In genomic region chr17:47941998-47942490, GRCh38 we compare ENCODE assay signal across 1 cellular context.
TF ChIP-seq lines count a peak whose summit lies in the region.

No MANE protein-coding gene starts in this region.

TF ChIP-seq in GM12878, 131 proteins besides CTCF, POLR2A, EP300 and RAD21:
- TF ChIP-seq, protein P1, sequence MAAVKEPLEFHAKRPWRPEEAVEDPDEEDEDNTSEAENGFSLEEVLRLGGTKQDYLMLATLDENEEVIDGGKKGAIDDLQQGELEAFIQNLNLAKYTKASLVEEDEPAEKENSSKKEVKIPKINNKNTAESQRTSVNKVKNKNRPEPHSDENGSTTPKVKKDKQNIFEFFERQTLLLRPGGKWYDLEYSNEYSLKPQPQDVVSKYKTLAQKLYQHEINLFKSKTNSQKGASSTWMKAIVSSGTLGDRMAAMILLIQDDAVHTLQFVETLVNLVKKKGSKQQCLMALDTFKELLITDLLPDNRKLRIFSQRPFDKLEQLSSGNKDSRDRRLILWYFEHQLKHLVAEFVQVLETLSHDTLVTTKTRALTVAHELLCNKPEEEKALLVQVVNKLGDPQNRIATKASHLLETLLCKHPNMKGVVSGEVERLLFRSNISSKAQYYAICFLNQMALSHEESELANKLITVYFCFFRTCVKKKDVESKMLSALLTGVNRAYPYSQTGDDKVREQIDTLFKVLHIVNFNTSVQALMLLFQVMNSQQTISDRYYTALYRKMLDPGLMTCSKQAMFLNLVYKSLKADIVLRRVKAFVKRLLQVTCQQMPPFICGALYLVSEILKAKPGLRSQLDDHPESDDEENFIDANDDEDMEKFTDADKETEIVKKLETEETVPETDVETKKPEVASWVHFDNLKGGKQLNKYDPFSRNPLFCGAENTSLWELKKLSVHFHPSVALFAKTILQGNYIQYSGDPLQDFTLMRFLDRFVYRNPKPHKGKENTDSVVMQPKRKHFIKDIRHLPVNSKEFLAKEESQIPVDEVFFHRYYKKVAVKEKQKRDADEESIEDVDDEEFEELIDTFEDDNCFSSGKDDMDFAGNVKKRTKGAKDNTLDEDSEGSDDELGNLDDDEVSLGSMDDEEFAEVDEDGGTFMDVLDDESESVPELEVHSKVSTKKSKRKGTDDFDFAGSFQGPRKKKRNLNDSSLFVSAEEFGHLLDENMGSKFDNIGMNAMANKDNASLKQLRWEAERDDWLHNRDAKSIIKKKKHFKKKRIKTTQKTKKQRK (IDR thresholded peaks at IDR 0.05; ENCODE audit: low read depth, low read length), result no peak
- TF ChIP-seq HDAC6 (IDR thresholded peaks at IDR 0.05; ENCODE audit: unreplicated experiment), result peak; percentile 16
- no peak for TF ChIP-seq CBFB (IDR thresholded peaks at IDR 0.05; ENCODE audit: low read depth)
